ENCODE assay signal across 25 cellular contexts in the genomic region with DNA sequence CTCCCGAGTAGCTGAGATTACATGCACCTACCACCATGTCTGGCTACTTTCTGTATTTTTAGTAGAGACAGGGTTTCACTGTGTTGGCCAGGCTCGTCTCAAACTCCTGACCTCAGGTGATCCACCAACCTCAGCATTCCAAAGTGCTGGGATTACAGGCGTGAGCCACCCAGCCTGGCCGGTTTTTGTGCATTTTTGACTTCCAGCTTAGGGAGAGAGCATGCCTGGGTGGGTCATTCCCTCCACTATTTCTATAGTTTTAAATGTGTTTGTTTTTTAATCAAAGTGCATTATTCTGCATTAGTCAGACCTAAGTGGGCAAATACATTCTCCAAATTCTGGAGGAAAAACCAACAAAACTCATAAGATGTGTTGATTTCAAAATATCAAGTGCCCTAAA.
A peak's percentile ranks its signal among the peaks of the same experiment; 100 is the strongest.
DNase-seq lines count a peak whose midpoint lies in the region; ATAC-seq and TF ChIP-seq lines count a peak whose summit lies in the region.
"Had no signal": no experiment of that assay in that cellular context is flagged by ENCODE, and none has a peak within 500 bp of the region (broad histone marks: within the 10 kb centered on the region; RNA-seq: fewer than 3 reads in every experiment).

No MANE protein-coding gene starts in this region.

- no peak overlapping the region for H3K27ac ChIP-seq in mammary epithelial cell (ENCODE audit: insufficient read depth, low read depth, low read length)
- H3K27ac ChIP-seq in trophoblast cell (ENCODE audit: low read depth, low read length), result no peak overlapping the region
- H3K27ac ChIP-seq: 22Rv1, KMS-11, RWPE1 had no signal

- intact Hi-C loops in mammary epithelial cell (cut with micrococcal nuclease) (no loop called here), MCF 10A (cut with micrococcal nuclease) (no loop called here)

- H3K18ac ChIP-seq in trophoblast cell (ENCODE audit: low read length), result no peak overlapping the region

- no peak overlapping the region for H3K4ac ChIP-seq in trophoblast cell (ENCODE audit: low read depth, low read length)

- 41% methylated on average over 3 of the region's 4 CpGs for WGBS in mammary epithelial cell (ENCODE audit: low coverage, missing lambda C conversion rate)
- WGBS in trophoblast cell (ENCODE audit: extremely low coverage, insufficient coverage, insufficient read length), result no CpG with 5 or more reads among the region's 4 CpGs

- H3K4me2 ChIP-seq in mammary epithelial cell (ENCODE audit: insufficient read depth, low read depth, low read length) (peak overlapping the region; percentile 28), trophoblast cell (ENCODE audit: low read length) (no peak overlapping the region)
- H3K4me2 ChIP-seq: KMS-11 had no signal

- H3K9me3 Mint-ChIP-seq in MCF 10A (ENCODE audit: unreplicated experiment) (peaks cover 8% of the 10 kb centered on the region), chondrocyte (ENCODE audit: low read depth) (no peaks in the 10 kb centered on the region)
- H3K9me3 Mint-ChIP-seq: H9 had no signal

- H3K27me3 Mint-ChIP-seq in MCF 10A (ENCODE audit: insufficient read depth, unreplicated experiment), result no peaks in the 10 kb centered on the region
- H3K27me3 Mint-ChIP-seq in chondrocyte (ENCODE audit: low read depth), result no peaks in the 10 kb centered on the region

- no peaks in the 10 kb centered on the region for H3K36me3 Mint-ChIP-seq in MCF 10A (ENCODE audit: insufficient read depth, unreplicated experiment)
- no peaks in the 10 kb centered on the region for H3K36me3 Mint-ChIP-seq in chondrocyte (ENCODE audit: low read depth)
- H3K36me3 Mint-ChIP-seq: CD14-positive monocyte had no signal

- H3K4me1 Mint-ChIP-seq in MCF 10A (ENCODE audit: insufficient read depth, unreplicated experiment) (peaks cover 10% of the 10 kb centered on the region), chondrocyte (ENCODE audit: low read depth) (peaks cover 29% of the 10 kb centered on the region)
- H3K4me1 Mint-ChIP-seq: H9 had no signal

- H3K9ac ChIP-seq in mammary epithelial cell (ENCODE audit: insufficient read depth, low read length), result no peak overlapping the region
- no peak overlapping the region for H3K9ac ChIP-seq in trophoblast cell (ENCODE audit: low read length)
- H3K9ac ChIP-seq: KMS-11 had no signal

- peak overlapping the region; percentile 38 for H4K8ac ChIP-seq in trophoblast cell (ENCODE audit: low read depth, low read length)

- no peak overlapping the region for H2BK12ac ChIP-seq in trophoblast cell (ENCODE audit: low read length)

- in situ Hi-C loops in mammary epithelial cell (cut with MboI; ENCODE audit: low sequenced_read_pairs in 2 of 2), result no loop called here

- no peak overlapping the region for H3K14ac ChIP-seq in trophoblast cell (ENCODE audit: low read length)

- H3K27ac Mint-ChIP-seq in MCF 10A (ENCODE audit: low read depth, unreplicated experiment), result no peak overlapping the region
- peak overlapping the region; percentile 6 for H3K27ac Mint-ChIP-seq in chondrocyte (ENCODE audit: unreplicated experiment)
- H3K27ac Mint-ChIP-seq: CD14-positive monocyte, H9 had no signal

- H4K20me1 ChIP-seq in mammary epithelial cell (ENCODE audit: insufficient read depth, low read length), result no peaks in the 10 kb centered on the region

- H3K79me2 ChIP-seq in mammary epithelial cell (ENCODE audit: insufficient read depth, low read length) (no peaks in the 10 kb centered on the region), trophoblast cell (ENCODE audit: control insufficient read depth, insufficient read depth, low read length, poor library complexity) (no peaks in the 10 kb centered on the region)

- H3K27me3 ChIP-seq in mammary epithelial cell (ENCODE audit: insufficient read depth, low read length), result no peaks in the 10 kb centered on the region
- H3K27me3 ChIP-seq in trophoblast cell (ENCODE audit: insufficient read depth, low read length), result no peaks in the 10 kb centered on the region
- H3K27me3 ChIP-seq: BE2C had no signal

- no peak overlapping the region for H4K12ac ChIP-seq in trophoblast cell (ENCODE audit: low read depth, low read length)

- H3K36me3 ChIP-seq in mammary epithelial cell (ENCODE audit: insufficient read depth, low read length), result no peaks in the 10 kb centered on the region
- no peaks in the 10 kb centered on the region for H3K36me3 ChIP-seq in trophoblast cell (ENCODE audit: control insufficient read depth in 1 of 2, insufficient read depth in 2 of 2, low read length in 2 of 2)
- H3K36me3 ChIP-seq: BE2C had no signal

- no TSS peak for BruUV-seq in mammary epithelial cell (replicated peaks; lab: Mats Ljungman, UMichigan)
- BruUV-seq in MCF 10A (replicated peaks; lab: Mats Ljungman, UMichigan), result no TSS peak

- H2BK120ac ChIP-seq in trophoblast cell (ENCODE audit: insufficient read depth, low read length, poor library complexity), result no peak overlapping the region

- no peak overlapping the region for H3K4me3 Mint-ChIP-seq in MCF 10A (ENCODE audit: unreplicated experiment)
- H3K4me3 Mint-ChIP-seq in chondrocyte (ENCODE audit: unreplicated experiment), result no peak overlapping the region
- H3K4me3 Mint-ChIP-seq: CD14-positive monocyte, H9 had no signal

- H2AFZ ChIP-seq in mammary epithelial cell (ENCODE audit: low read depth, low read length) (no peak overlapping the region), trophoblast cell (ENCODE audit: insufficient read depth, low read length, poor library complexity) (no peak overlapping the region)

- dilution Hi-C loops in mammary epithelial cell (cut with HindIII; ENCODE audit: low sequenced_read_pairs), result no loop called here

- H3K9me3 ChIP-seq in mammary epithelial cell (replicated peaks; ENCODE audit: insufficient read depth, low read length) (no peaks in the 10 kb centered on the region), trophoblast cell (ENCODE audit: insufficient read depth, low read depth, low read length) (no peaks in the 10 kb centered on the region)
- H3K9me3 ChIP-seq: BE2C had no signal

- H3K79me1 ChIP-seq in trophoblast cell (ENCODE audit: low read length), result no peaks in the 10 kb centered on the region

- no peak overlapping the region for H4K91ac ChIP-seq in trophoblast cell (ENCODE audit: low read depth, low read length)

- ATAC-seq in GM18907 (IDR thresholded peaks at IDR 0.05; ENCODE audit: unreplicated experiment), result no peak
- ATAC-seq: Panc1 had no signal

- no peak overlapping the region for H2AK5ac ChIP-seq in trophoblast cell (ENCODE audit: low read length)

- POLR2A ChIA-PET in MCF 10A (lab: Yijun Ruan, JAX), result no interaction called here

- H3K4me3 ChIP-seq in mammary epithelial cell (replicated peaks in 1 of 3; ENCODE audit: insufficient read depth in 1 of 3, low read depth in 2 of 3, low read length in 3 of 3) (no peak overlapping the region), trophoblast cell (ENCODE audit: low read depth, low read length) (no peak overlapping the region)

- H3K23ac ChIP-seq in trophoblast cell (ENCODE audit: low read length), result no peak overlapping the region

- CTCF ChIA-PET in mammary epithelial cell (lab: Charles Lee; ENCODE audit: low non-redundant PET) (no interaction called here), MCF 10A (lab: Yijun Ruan, JAX) (no interaction called here)

- no peak overlapping the region for H2BK5ac ChIP-seq in trophoblast cell (ENCODE audit: low read depth, low read length, poor library complexity)

- H3K4me1 ChIP-seq in mammary epithelial cell (ENCODE audit: insufficient read depth, low read length) (peaks cover 11% of the 10 kb centered on the region), trophoblast cell (ENCODE audit: control insufficient read depth in 1 of 2, insufficient read depth in 2 of 2, low read length in 2 of 2) (peaks cover 0 to 1% of the 10 kb centered on the region in 2 experiments)
- H3K4me1 ChIP-seq: BE2C had no signal

- DNase-seq in mammary epithelial cell (peak; percentile 39), MCF 10A (ENCODE audit: unreplicated experiment) (no peak), chondrocyte (ENCODE audit: low spot score) (no peak), trophoblast cell (peak; percentile 93 to 97), HuH-7 (ENCODE audit: low spot score) (no peak)
- DNase-seq in activated CD8-positive, alpha-beta memory T cell treated with anti-CD3 and anti-CD28 coated beads for 24 hours, result no peak
- DNase-seq: ACHN, BE2C, DMS153, DND-41, H9, IMR-90, NCI-H1092, NCI-H1417 treated with DMSO at 0.1 percent for 48 hours, NCI-H1694 treated with DMSO at 0.1 percent for 48 hours, NCI-H2081, NCI-H2227 treated with DMSO at 0.1 percent for 48 hours, NCI-H526 treated with DMSO at 0.1 percent for 48 hours, SHP77 had no signal

- TF ChIP-seq CTCF in mammary epithelial cell (conservative IDR thresholded peaks at IDR 0.05 in 1 of 2, IDR thresholded peaks at IDR 0.05 in 1 of 2; ENCODE audit: extremely low read depth in 1 of 2, insufficient read depth in 1 of 2, low read depth in 1 of 2, low read length in 2 of 2) (no peak), MCF 10A (IDR thresholded peaks at IDR 0.05; ENCODE audit: unreplicated experiment) (no peak), chondrocyte (IDR thresholded peaks at IDR 0.05) (no peak)

Comparison
In these comparisons a context has a peak if more than half of its experiments do, and no peak if none do; other contexts are left out.
1. DNase-seq: peak in mammary epithelial cell (single experiment) and trophoblast cell (2 of 2); none in MCF 10A (single experiment), chondrocyte (single experiment), activated CD8-positive, alpha-beta memory T cell treated with anti-CD3 and anti-CD28 coated beads for 24 hours (single experiment) and HuH-7 (single experiment).